1 cellular context compared by ENCODE assay signal in genomic region chr14:54453252-54453651, GRCh38.
TF ChIP-seq lines count a peak whose summit lies in the region.

No MANE protein-coding gene starts in this region.

TF ChIP-seq in SK-N-SH treated with all-trans-retinoic acid at 6 μM for 48 hours, 23 proteins besides CTCF, POLR2A, EP300 and RAD21:
- TF ChIP-seq POU6F1 (CRISPR knock-in tag; IDR thresholded peaks at IDR 0.05; ENCODE audit: borderline replicate concordance, low read depth) (no peak), ZNF70 (CRISPR knock-in tag; IDR thresholded peaks at IDR 0.05) (no peak), GLIS3 (CRISPR knock-in tag; IDR thresholded peaks at IDR 0.05) (no peak), ZNF8 (CRISPR knock-in tag; IDR thresholded peaks at IDR 0.05) (no peak), TOX (CRISPR knock-in tag; IDR thresholded peaks at IDR 0.05; ENCODE audit: borderline replicate concordance) (no peak)
